Comparison of ENCODE assay signal across 31 cellular contexts in the genomic region with DNA sequence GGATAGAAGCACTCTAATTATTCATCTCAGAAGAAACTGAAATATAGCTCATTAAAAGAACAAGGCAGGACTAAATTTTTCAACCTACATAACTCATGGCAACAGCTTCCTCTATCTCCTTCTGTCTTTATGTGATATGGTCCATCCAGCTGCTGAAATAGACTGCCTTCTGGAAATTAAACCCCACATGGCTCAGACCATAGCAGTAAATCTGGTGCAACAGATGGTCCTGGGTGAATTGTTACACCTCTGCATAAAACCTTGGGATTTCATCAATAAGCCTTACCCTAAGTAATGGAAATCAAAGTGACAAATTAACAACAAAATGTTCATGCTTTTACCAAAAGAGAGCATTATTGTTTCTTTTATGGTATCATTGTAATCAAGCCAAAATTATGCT.
"Had no signal": no experiment of that assay in that cellular context is flagged by ENCODE, and none has a peak within 500 bp of the region (broad histone marks: within the 10 kb centered on the region; RNA-seq: fewer than 3 reads in every experiment).

No MANE protein-coding gene starts in this region.

- H3K4me1 Mint-ChIP-seq: activated naive CD8-positive, alpha-beta T cell treated with anti-CD3 and anti-CD28 coated beads, Interleukin-2, amount 50 U/mL, for 24 hours had no signal

- H3K27me3 ChIP-seq: ascending aorta, body of pancreas, SJCRH30 had no signal

- H3K4me3 Mint-ChIP-seq: activated CD8-positive, alpha-beta T cell treated with anti-CD3 and anti-CD28 coated beads, Interleukin-2, amount 10 ng/mL, durations not matched to agents 7 days and 5 days; activated naive CD8-positive, alpha-beta T cell treated with anti-CD3 and anti-CD28 coated beads, Interleukin-2, amount 50 U/mL, for 24 hours; activated T-helper 1 cell treated with anti-CD3 and anti-CD28 coated beads, Interleukin-12 subunit alpha, Interleukin-12 subunit beta, Interleukin-2, Interleukin-4 antibody, amounts not matched to agents 30 ng/mL and 10 ng/mL and 1 ng/mL, durations not matched to agents 14 hours and 24 hours and 36 hours; T-helper 1 cell treated with Interleukin-12 subunit alpha and Interleukin-12 subunit beta and Interleukin-4 antibody, amounts not matched to agents 30 μg/mL and 1 μg/mL, for 36 hours had no signal

- H3K9me3 ChIP-seq: ascending aorta, body of pancreas, SJCRH30 had no signal

- H3K4me3 ChIP-seq: ascending aorta, body of pancreas, coronary artery, SJCRH30 had no signal

- H3K9ac ChIP-seq: KMS-11 had no signal

- FAIRE-seq: bronchial epithelial cell had no signal

- ATAC-seq: activated CD4-positive, CD25-positive, alpha-beta regulatory T cell treated with anti-CD3 and anti-CD28 coated beads, Interleukin-2, amount 50 U/mL, for 24 hours; activated CD8-positive, alpha-beta T cell treated with anti-CD3 and anti-CD28 coated beads, Interleukin-2, amount 10 ng/mL, durations not matched to agents 7 days and 5 days; activated naive CD4-positive, alpha-beta T cell treated with anti-CD3 and anti-CD28 coated beads, Interleukin-2, amount 50 U/mL, for 72 hours; activated naive CD8-positive, alpha-beta T cell treated with anti-CD3 and anti-CD28 coated beads, Interleukin-2, amount 50 U/mL, for 24 hours; body of pancreas; Panc1; SK-N-SH treated with all-trans-retinoic acid at 6 μM for 48 hours had no signal

- H3K27ac ChIP-seq: ascending aorta, body of pancreas, coronary artery, KMS-11, RWPE1, SJCRH30 had no signal

- H3K4me2 ChIP-seq: KMS-11 had no signal

- H3K4me1 ChIP-seq: body of pancreas, SJCRH30 had no signal

- H3K36me3 Mint-ChIP-seq: activated naive CD4-positive, alpha-beta T cell treated with anti-CD3 and anti-CD28 coated beads, Interleukin-2, amount 50 U/mL, for 72 hours had no signal

- H3K9me3 Mint-ChIP-seq: activated naive CD4-positive, alpha-beta T cell treated with anti-CD3 and anti-CD28 coated beads, Interleukin-2, amount 50 U/mL, for 72 hours; activated naive CD8-positive, alpha-beta T cell treated with anti-CD3 and anti-CD28 coated beads, Interleukin-2, amount 50 U/mL, for 24 hours; activated T-helper 1 cell treated with anti-CD3 and anti-CD28 coated beads, Interleukin-12 subunit alpha, Interleukin-12 subunit beta, Interleukin-2, Interleukin-4 antibody, amounts not matched to agents 30 ng/mL and 10 ng/mL and 1 ng/mL, durations not matched to agents 14 hours and 24 hours and 36 hours; T-helper 1 cell treated with Interleukin-12 subunit alpha and Interleukin-12 subunit beta and Interleukin-4 antibody, amounts not matched to agents 30 μg/mL and 1 μg/mL, for 36 hours had no signal

- DNase-seq: activated CD4-positive, alpha-beta T cell treated with anti-CD3 and anti-CD28 coated beads for 4 hours; activated CD4-positive, alpha-beta T cell treated with anti-CD3 and anti-CD28 coated beads, Interleukin-2, amount 50 U/mL, for 4 hours; activated CD8-positive, alpha-beta memory T cell treated with anti-CD3 and anti-CD28 coated beads, Interleukin-2, amount 50 U/mL, for 48 hours; activated CD8-positive, alpha-beta T cell treated with anti-CD3 and anti-CD28 coated beads, Interleukin-2, amount 10 ng/mL, durations not matched to agents 7 days and 5 days; activated effector memory CD4-positive, alpha-beta T cell treated with Interleukin-2 at 50 U/mL for 16 hours; activated naive CD4-positive, alpha-beta T cell treated with Interleukin-2 at 50 U/mL for 16 hours; activated naive CD8-positive, alpha-beta T cell treated with anti-CD3 and anti-CD28 coated beads, Interleukin-2, amount 50 U/mL, for 24 hours; activated T-cell treated with anti-CD3 and anti-CD28 coated beads, Interleukin-2, amount 50 U/mL, for 1 hour; amniotic stem cell; body of pancreas; central memory CD4-positive, alpha-beta T cell; NCI-H1092 treated with DMSO at 0.1 percent for 48 hours; NCI-H1436; NCI-H1694 treated with DMSO at 0.1 percent for 48 hours; NCI-H2081; NCI-H345; NCI-H510A; NCI-H748 treated with DMSO at 0.1 percent for 48 hours; Right ventricle myocardium superior; SJCRH30 had no signal

- H3K36me3 ChIP-seq: ascending aorta, SJCRH30 had no signal

- H3K27ac Mint-ChIP-seq: activated CD8-positive, alpha-beta T cell treated with anti-CD3 and anti-CD28 coated beads, Interleukin-2, amount 10 ng/mL, durations not matched to agents 7 days and 5 days; activated naive CD4-positive, alpha-beta T cell treated with anti-CD3 and anti-CD28 coated beads, Interleukin-2, amount 50 U/mL, for 72 hours; activated naive CD8-positive, alpha-beta T cell treated with anti-CD3 and anti-CD28 coated beads, Interleukin-2, amount 50 U/mL, for 24 hours; activated T-helper 1 cell treated with anti-CD3 and anti-CD28 coated beads, Interleukin-12 subunit alpha, Interleukin-12 subunit beta, Interleukin-2, Interleukin-4 antibody, amounts not matched to agents 30 ng/mL and 10 ng/mL and 1 ng/mL, durations not matched to agents 14 hours and 24 hours and 36 hours; T-helper 1 cell treated with Interleukin-12 subunit alpha and Interleukin-12 subunit beta and Interleukin-4 antibody, amounts not matched to agents 30 μg/mL and 1 μg/mL, for 36 hours had no signal
